In the genomic region with DNA sequence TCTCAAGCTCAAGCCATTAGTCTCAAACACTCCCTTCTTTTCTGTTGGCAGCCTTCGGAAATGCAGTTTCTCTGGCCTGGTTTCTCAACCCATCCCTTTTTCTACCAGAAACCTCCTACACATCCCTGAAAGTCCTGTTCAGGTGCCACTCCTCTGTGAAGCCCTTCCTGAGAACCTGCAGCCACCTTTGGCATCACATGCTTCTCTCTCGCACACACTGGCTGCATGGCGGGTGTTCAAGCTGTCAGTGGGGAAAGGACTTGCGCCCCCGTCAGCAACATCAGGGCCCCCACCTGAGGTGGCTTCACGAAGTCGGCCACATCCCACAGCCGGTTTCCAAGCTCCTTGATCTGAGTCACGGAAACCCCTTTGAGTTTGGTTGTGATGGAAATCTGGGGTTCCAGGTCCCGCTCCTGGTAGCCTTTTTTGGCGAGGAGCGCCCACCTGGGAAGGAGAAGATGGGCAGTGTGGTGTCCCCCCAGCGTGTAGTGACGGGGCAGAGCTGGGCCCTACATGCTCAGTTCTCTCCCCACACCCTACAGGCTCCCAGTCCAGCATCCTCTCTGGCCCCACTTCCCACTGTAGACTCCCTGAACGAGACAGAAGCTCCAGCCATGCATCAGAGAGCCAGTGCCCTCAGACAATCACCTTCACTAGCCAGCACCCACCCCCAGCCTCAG, we compare ENCODE assay signal across 15 cellular contexts. TPM values are rescaled to one million over a fixed set of nuclear protein-coding genes. Genes with fewer than 3 reads are reported as not detected.
A peak's percentile ranks its signal among the peaks of the same experiment; 100 is the strongest.
DNase-seq lines count a peak whose midpoint lies in the region; ATAC-seq, FAIRE-seq and TF ChIP-seq lines count a peak whose summit lies in the region.
"Had no signal": no experiment of that assay in that cellular context is flagged by ENCODE, and none has a peak within 500 bp of the region (broad histone marks: within the 10 kb centered on the region; RNA-seq: fewer than 3 reads in every experiment).

No MANE protein-coding gene starts in this region.

- WGBS in mammary epithelial cell (ENCODE audit: low coverage, missing lambda C conversion rate): 86% methylated on average over 14 of the region's 15 CpGs
- WGBS in mesodermal cell (ENCODE audit: insufficient coverage in 2 of 2), 2 experiments: 91 to 93% methylated on average over 9 to 10 of the region's 15 CpGs
- 81 to 88% methylated on average over 15 of the region's 15 CpGs for WGBS in sigmoid colon, 2 donors

- no peak overlapping the region for H3K9ac ChIP-seq in mammary epithelial cell (ENCODE audit: insufficient read depth, low read length)

- H3K9me3 ChIP-seq in mammary epithelial cell (replicated peaks; ENCODE audit: insufficient read depth, low read length) (no peaks in the 10 kb centered on the region), mesodermal cell (ENCODE audit: control insufficient read depth, low read length) (no peaks in the 10 kb centered on the region), sigmoid colon (no peaks in the 10 kb centered on the region)

- peaks cover 24% of the 10 kb centered on the region for H3K4me1 ChIP-seq in mammary epithelial cell (ENCODE audit: insufficient read depth, low read length)
- peaks cover 13% of the 10 kb centered on the region for H3K4me1 ChIP-seq in mesodermal cell (ENCODE audit: control insufficient read depth, insufficient read depth, low read length, poor library complexity, severe bottlenecking)
- peaks cover 0 to 24% (median 18%) of the 10 kb centered on the region in 4 donors for H3K4me1 ChIP-seq in sigmoid colon

- dilution Hi-C loops in mammary epithelial cell (cut with HindIII; ENCODE audit: low sequenced_read_pairs): no loop called here

- FAIRE-seq in urothelium cell line (lab: Jason Lieb, UNC): peak; percentile 93
- FAIRE-seq: H1 had no signal

- H3K27ac ChIP-seq in mammary epithelial cell (ENCODE audit: insufficient read depth, low read depth, low read length): no peak overlapping the region
- H3K27ac ChIP-seq in mesodermal cell (ENCODE audit: low read depth, low read length, severe bottlenecking): peak overlapping the region; percentile 92
- H3K27ac ChIP-seq in sigmoid colon: peak overlapping the region in 1 of 4 donors; percentile 45

- H3K4me1 Mint-ChIP-seq in activated naive CD4-positive, alpha-beta T cell treated with anti-CD3 and anti-CD28 coated beads, Interleukin-2, amount 10 ng/mL, durations not matched to agents 7 days and 5 days: peaks cover 30% of the 10 kb centered on the region
- H3K4me1 Mint-ChIP-seq in activated naive CD4-positive, alpha-beta T cell treated with anti-CD3 and anti-CD28 coated beads for 36 hours (ENCODE audit: low read depth): peaks cover 18% of the 10 kb centered on the region

- no peaks in the 10 kb centered on the region for H3K79me2 ChIP-seq in mammary epithelial cell (ENCODE audit: insufficient read depth, low read length)

- intact Hi-C loops in activated naive CD4-positive, alpha-beta T cell treated with anti-CD3 and anti-CD28 coated beads for 36 hours (cut with micrococcal nuclease): no loop called here
- intact Hi-C loops in mammary epithelial cell (cut with micrococcal nuclease) (no loop called here), sigmoid colon (cut with DNase I) (no loop called here)

- peaks cover 66% of the 10 kb centered on the region for H3K27me3 Mint-ChIP-seq in activated naive CD4-positive, alpha-beta T cell treated with anti-CD3 and anti-CD28 coated beads, Interleukin-2, amount 10 ng/mL, durations not matched to agents 7 days and 5 days
- peaks cover 15% of the 10 kb centered on the region for H3K27me3 Mint-ChIP-seq in activated naive CD4-positive, alpha-beta T cell treated with anti-CD3 and anti-CD28 coated beads for 36 hours (ENCODE audit: low read depth)

- H3K27me3 ChIP-seq in mammary epithelial cell (ENCODE audit: insufficient read depth, low read length) (no peaks in the 10 kb centered on the region), sigmoid colon (no peaks in the 10 kb centered on the region)

- no TSS peak for BruUV-seq in mammary epithelial cell (replicated peaks; lab: Mats Ljungman, UMichigan)

- no peak overlapping the region for H3K27ac Mint-ChIP-seq in activated naive CD4-positive, alpha-beta T cell treated with anti-CD3 and anti-CD28 coated beads, Interleukin-2, amount 10 ng/mL, durations not matched to agents 7 days and 5 days
- H3K27ac Mint-ChIP-seq in activated naive CD4-positive, alpha-beta T cell treated with anti-CD3 and anti-CD28 coated beads for 36 hours: no peak overlapping the region

- no peak overlapping the region for H3K4me3 Mint-ChIP-seq in activated naive CD4-positive, alpha-beta T cell treated with anti-CD3 and anti-CD28 coated beads, Interleukin-2, amount 10 ng/mL, durations not matched to agents 7 days and 5 days
- H3K4me3 Mint-ChIP-seq in activated naive CD4-positive, alpha-beta T cell treated with anti-CD3 and anti-CD28 coated beads for 36 hours: no peak overlapping the region

- no peaks in the 10 kb centered on the region for H3K9me3 Mint-ChIP-seq in activated naive CD4-positive, alpha-beta T cell treated with anti-CD3 and anti-CD28 coated beads, Interleukin-2, amount 10 ng/mL, durations not matched to agents 7 days and 5 days
- H3K9me3 Mint-ChIP-seq in activated naive CD4-positive, alpha-beta T cell treated with anti-CD3 and anti-CD28 coated beads for 36 hours: no peaks in the 10 kb centered on the region

- no peaks in the 10 kb centered on the region for H3K36me3 ChIP-seq in mammary epithelial cell (ENCODE audit: insufficient read depth, low read length)
- H3K36me3 ChIP-seq in mesodermal cell (ENCODE audit: control insufficient read depth, insufficient read depth, low read length): no peaks in the 10 kb centered on the region
- H3K36me3 ChIP-seq in sigmoid colon: no peaks in the 10 kb centered on the region

- H3K36me3 Mint-ChIP-seq in activated naive CD4-positive, alpha-beta T cell treated with anti-CD3 and anti-CD28 coated beads, Interleukin-2, amount 10 ng/mL, durations not matched to agents 7 days and 5 days: no peaks in the 10 kb centered on the region
- H3K36me3 Mint-ChIP-seq in activated naive CD4-positive, alpha-beta T cell treated with anti-CD3 and anti-CD28 coated beads for 36 hours (ENCODE audit: low read depth): no peaks in the 10 kb centered on the region

- no peak overlapping the region for H3K4me3 ChIP-seq in mammary epithelial cell (replicated peaks in 1 of 3; ENCODE audit: insufficient read depth in 1 of 3, low read depth in 2 of 3, low read length in 3 of 3)
- H3K4me3 ChIP-seq in mesodermal cell (ENCODE audit: extremely low read depth, insufficient read depth, low read length, poor library complexity, severe bottlenecking): no peak overlapping the region
- peak overlapping the region in 1 of 4 donors; percentile 44 for H3K4me3 ChIP-seq in sigmoid colon

- TF ChIP-seq EP300 in sigmoid colon (IDR thresholded peaks at IDR 0.05): no peak

- DNase-seq in activated naive CD4-positive, alpha-beta T cell treated with anti-CD3 and anti-CD28 coated beads, Interleukin-2, amount 10 ng/mL, durations not matched to agents 7 days and 5 days: peak; percentile 11
- no peak for DNase-seq in activated naive CD4-positive, alpha-beta T cell treated with anti-CD3 and anti-CD28 coated beads for 36 hours
- DNase-seq in mammary epithelial cell: peak; percentile 5
- no peak for DNase-seq in urothelium cell line (ENCODE audit: low spot score)
- DNase-seq in sigmoid colon: no peak
- DNase-seq: activated gamma-delta T cell; stimulated activated CD4-positive, alpha-beta T cell treated with anti-CD3 and anti-CD28 coated beads, Interleukin-4, amount 100 ng/mL, for 1 hour had no signal

- CTCF ChIA-PET in activated naive CD4-positive, alpha-beta T cell treated with anti-CD3 and anti-CD28 coated beads, Interleukin-2, amount 10 ng/mL, durations not matched to agents 7 days and 5 days (lab: Charles Lee): interaction anchor here (1.4 kb wide), 1 partner anchor 29 kb away, joined by 3 read pairs; a partner anchor contains a TSS
- CTCF ChIA-PET in activated naive CD4-positive, alpha-beta T cell treated with anti-CD3 and anti-CD28 coated beads for 36 hours (lab: Charles Lee): no interaction called here
- CTCF ChIA-PET in mammary epithelial cell (lab: Charles Lee; ENCODE audit: low non-redundant PET): no interaction called here

- no peak overlapping the region for H3K4me2 ChIP-seq in mammary epithelial cell (ENCODE audit: insufficient read depth, low read depth, low read length)

- TF ChIP-seq CTCF in mammary epithelial cell (conservative IDR thresholded peaks at IDR 0.05 in 1 of 2, IDR thresholded peaks at IDR 0.05 in 1 of 2; ENCODE audit: extremely low read depth in 1 of 2, insufficient read depth in 1 of 2, low read depth in 1 of 2, low read length in 2 of 2) (no peak), sigmoid colon (IDR thresholded peaks at IDR 0.05) (no peak)

- H4K20me1 ChIP-seq in mammary epithelial cell (ENCODE audit: insufficient read depth, low read length): no peaks in the 10 kb centered on the region

- H2AFZ ChIP-seq in mammary epithelial cell (ENCODE audit: low read depth, low read length): no peak overlapping the region

- ATAC-seq in GM21528 (IDR thresholded peaks at IDR 0.05; ENCODE audit: low FRiP score, unreplicated experiment) (no peak), GM19023 (IDR thresholded peaks at IDR 0.05; ENCODE audit: unreplicated experiment) (no peak)

- in situ Hi-C loops in mammary epithelial cell (cut with MboI; ENCODE audit: low sequenced_read_pairs in 2 of 2): no loop called here

- TF ChIP-seq POLR2A in sigmoid colon (IDR thresholded peaks at IDR 0.05): no peak

RNA-seq across cellular contexts. Expression of a gene that starts 1.8 kb away (rescaled TPM):
- not detected for total RNA-seq in activated naive CD4-positive, alpha-beta T cell treated with anti-CD3 and anti-CD28 coated beads for 36 hours
- total RNA-seq in mammary epithelial cell (not detected), sigmoid colon (not detected)
- polyA plus RNA-seq in mammary epithelial cell (not detected), sigmoid colon (under 1 TPM in 2 of 3 donors, not detected in 1; under 0.01 to 0.06 TPM)
- not detected for polyA minus RNA-seq in mammary epithelial cell
- 0.11 TPM for polyA plus RNA-seq in mesodermal cell (2013, experiment 1 of 2)
- polyA plus RNA-seq in mesodermal cell (2013, experiment 2 of 2): not detected
- total RNA-seq: A172, H1, NCI-H460, OCI-LY7 had no signal
- polyA plus RNA-seq: H1, keratinocyte had no signal

RNA-seq across cellular contexts. Expression of a gene that starts 11.6 kb away (rescaled TPM):
- not detected for total RNA-seq in activated naive CD4-positive, alpha-beta T cell treated with anti-CD3 and anti-CD28 coated beads for 36 hours
- 1 to 10 TPM in 1 of 2 donors, not detected in 1; 1.7 TPM for total RNA-seq in mammary epithelial cell
- polyA plus RNA-seq in mammary epithelial cell: 0.07 TPM
- not detected for polyA minus RNA-seq in mammary epithelial cell
- 0.85 TPM for polyA plus RNA-seq in mesodermal cell (2013, experiment 1 of 2)
- polyA plus RNA-seq in mesodermal cell (2013, experiment 2 of 2): 1.6 TPM
- total RNA-seq in sigmoid colon: under 1 TPM in 3 of 4 donors, not detected in 1; 0.16 to 0.71 (median 0.41) TPM
- polyA plus RNA-seq in sigmoid colon: 1 to 10 TPM in 2 of 3 donors, under 1 TPM in 1; 0.46 to 2.6 (median 1.2) TPM
- total RNA-seq: A172, H1, NCI-H460, OCI-LY7 had no signal

RNA-seq across cellular contexts. Expression of a gene that starts 29.0 kb away (rescaled TPM):
- under 1 TPM in 1 of 2 experiments, not detected in 1; 0.12 TPM for total RNA-seq in activated naive CD4-positive, alpha-beta T cell treated with anti-CD3 and anti-CD28 coated beads for 36 hours
- total RNA-seq in mammary epithelial cell (1 to 10 TPM; 2.9 to 4.3 TPM), sigmoid colon (1 to 10 TPM; 1.1 to 2.0 (median 1.3) TPM)
- polyA plus RNA-seq in mammary epithelial cell (1.6 TPM), sigmoid colon (under 1 TPM in 2 of 3 donors, not detected in 1; under 0.01 to 0.77 TPM)
- polyA minus RNA-seq in mammary epithelial cell: not detected
- 2.5 TPM for polyA plus RNA-seq in mesodermal cell (2013, experiment 1 of 2)
- polyA plus RNA-seq in mesodermal cell (2013, experiment 2 of 2): 2.1 TPM
- total RNA-seq: H1 had no signal

RNA-seq across cellular contexts. Expression of a gene that starts 42.1 kb away (rescaled TPM):
- total RNA-seq in activated naive CD4-positive, alpha-beta T cell treated with anti-CD3 and anti-CD28 coated beads for 36 hours: 10 to 100 TPM; 20.4 to 21.2 TPM
- 10 to 100 TPM; 17.3 to 23.6 TPM for total RNA-seq in mammary epithelial cell
- 23.4 TPM for polyA plus RNA-seq in mammary epithelial cell
- polyA minus RNA-seq in mammary epithelial cell: 10.7 TPM
- polyA plus RNA-seq in mesodermal cell (2013, experiment 1 of 2): 15.6 TPM
- 12.6 TPM for polyA plus RNA-seq in mesodermal cell (2013, experiment 2 of 2)
- total RNA-seq in sigmoid colon: 10 to 100 TPM; 39.2 to 59.4 (median 45.4) TPM
- 10 to 100 TPM; 19.9 to 32.0 (median 22.2) TPM for polyA plus RNA-seq in sigmoid colon

Comparison
In these comparisons a context has a peak if more than half of its experiments do, and no peak if none do; other contexts are left out.
1. DNase-seq: peak in activated naive CD4-positive, alpha-beta T cell treated with anti-CD3 and anti-CD28 coated beads, Interleukin-2, amount 10 ng/mL, durations not matched to agents 7 days and 5 days (single experiment) and mammary epithelial cell (single experiment); none in activated naive CD4-positive, alpha-beta T cell treated with anti-CD3 and anti-CD28 coated beads for 36 hours (single experiment), urothelium cell line (single experiment) and sigmoid colon (single experiment).